13 cellular contexts compared by ENCODE assay signal in genomic region chr6:6798430-6798829, GRCh38.
A peak's percentile ranks its signal among the peaks of the same experiment; 100 is the strongest.
DNase-seq lines count a peak whose midpoint lies in the region; ATAC-seq and TF ChIP-seq lines count a peak whose summit lies in the region.
"Had no signal": no experiment of that assay in that cellular context is flagged by ENCODE, and none has a peak within 500 bp of the region (broad histone marks: within the 10 kb centered on the region; RNA-seq: fewer than 3 reads in every experiment).

No MANE protein-coding gene starts in this region.

- TF ChIP-seq CTCF in CD14-positive monocyte (IDR thresholded peaks at IDR 0.05) = no peak

- peak; percentile 36 for ATAC-seq in GM18861 (IDR thresholded peaks at IDR 0.05; ENCODE audit: unreplicated experiment)
- peak; percentile 29 for ATAC-seq in HG02938 (IDR thresholded peaks at IDR 0.05; ENCODE audit: unreplicated experiment)
- no peak for ATAC-seq in HG03139 (IDR thresholded peaks at IDR 0.05; ENCODE audit: unreplicated experiment)
- no peak for ATAC-seq in right cardiac atrium

- no peaks in the 10 kb centered on the region for H3K27me3 ChIP-seq in right cardiac atrium (ENCODE audit: control insufficient read depth, insufficient read depth)

- peaks cover 89% of the 10 kb centered on the region for H3K4me1 Mint-ChIP-seq in CD14-positive monocyte
- H3K4me1 Mint-ChIP-seq in activated T-helper 1 cell treated with anti-CD3 and anti-CD28 coated beads, Interleukin-12 subunit alpha, Interleukin-12 subunit beta, Interleukin-2, Interleukin-4 antibody, amounts not matched to agents 30 ng/mL and 10 ng/mL and 1 ng/mL, durations not matched to agents 14 hours and 24 hours and 36 hours (ENCODE audit: low read depth) = peaks cover 57% of the 10 kb centered on the region

- peak overlapping the region; percentile 37 to 69 for H3K4me3 Mint-ChIP-seq in CD14-positive monocyte
- peak overlapping the region; percentile 17 for H3K4me3 Mint-ChIP-seq in activated T-helper 1 cell treated with anti-CD3 and anti-CD28 coated beads, Interleukin-12 subunit alpha, Interleukin-12 subunit beta, Interleukin-2, Interleukin-4 antibody, amounts not matched to agents 30 ng/mL and 10 ng/mL and 1 ng/mL, durations not matched to agents 14 hours and 24 hours and 36 hours

- no peaks in the 10 kb centered on the region for H3K4me1 ChIP-seq in right cardiac atrium (ENCODE audit: control insufficient read depth, insufficient read depth, low read length)

- WGBS in right cardiac atrium = 72% methylated on average over 5 of the region's 5 CpGs

- no peak overlapping the region for H3K27ac ChIP-seq in right cardiac atrium (ENCODE audit: low read length)
- H3K27ac ChIP-seq: SK-N-MC had no signal

- H3K27ac Mint-ChIP-seq in CD14-positive monocyte = peak overlapping the region; percentile 43 to 97 (median 93)
- H3K27ac Mint-ChIP-seq in activated T-helper 1 cell treated with anti-CD3 and anti-CD28 coated beads, Interleukin-12 subunit alpha, Interleukin-12 subunit beta, Interleukin-2, Interleukin-4 antibody, amounts not matched to agents 30 ng/mL and 10 ng/mL and 1 ng/mL, durations not matched to agents 14 hours and 24 hours and 36 hours = peak overlapping the region; percentile 64

- no peaks in the 10 kb centered on the region for H3K9me3 ChIP-seq in right cardiac atrium (ENCODE audit: control insufficient read depth, low read length)

- no peak for TF ChIP-seq POLR2A in erythroblast (IDR thresholded peaks at IDR 0.05; ENCODE audit: low read length)

- H3K4me3 ChIP-seq in right cardiac atrium (ENCODE audit: low read length) = no peak overlapping the region
- H3K4me3 ChIP-seq: SK-N-MC had no signal

- DNase-seq in CD14-positive monocyte (ENCODE audit: low spot score) = no peak
- DNase-seq in activated T-helper 1 cell treated with anti-CD3 and anti-CD28 coated beads, Interleukin-12 subunit alpha, Interleukin-12 subunit beta, Interleukin-2, Interleukin-4 antibody, amounts not matched to agents 30 ng/mL and 10 ng/mL and 1 ng/mL, durations not matched to agents 14 hours and 24 hours and 36 hours (ENCODE audit: low spot score) = peak; percentile 22
- DNase-seq in right cardiac atrium = no peak
- DNase-seq in GOT3 (lab: John Stamatoyannopoulos, UW) = no peak
- DNase-seq in erythroblast (lab: John Stamatoyannopoulos, UW) = no peak
- DNase-seq: hypothalamus; Kasumi-1; mammary epithelial cell; stimulated activated CD4-positive, alpha-beta T cell treated with anti-CD3 and anti-CD28 coated beads, Interleukin-2, amount 100 ng/mL, for 48 hours had no signal

- peaks cover 0 to 6% (median 2%) of the 10 kb centered on the region in 3 donors for H3K27me3 Mint-ChIP-seq in CD14-positive monocyte (ENCODE audit: low read depth in 3 of 3)
- H3K27me3 Mint-ChIP-seq in activated T-helper 1 cell treated with anti-CD3 and anti-CD28 coated beads, Interleukin-12 subunit alpha, Interleukin-12 subunit beta, Interleukin-2, Interleukin-4 antibody, amounts not matched to agents 30 ng/mL and 10 ng/mL and 1 ng/mL, durations not matched to agents 14 hours and 24 hours and 36 hours (ENCODE audit: insufficient read depth) = peaks cover 6% of the 10 kb centered on the region

- intact Hi-C loops in CD14-positive monocyte (cut with micrococcal nuclease) (loop anchor here in 1 of 2 donors (10.0 kb wide), 1 partner anchor 256 kb away; no protein-coding TSS in a partner anchor), right cardiac atrium (cut with DNase I) (no loop called here)
- intact Hi-C loops in activated T-helper 1 cell treated with anti-CD3 and anti-CD28 coated beads, Interleukin-12 subunit alpha, Interleukin-12 subunit beta, Interleukin-2, Interleukin-4 antibody, amounts not matched to agents 30 ng/mL and 10 ng/mL and 1 ng/mL, durations not matched to agents 14 hours and 24 hours and 36 hours (cut with micrococcal nuclease) = loop anchor here (1.0 to 10.0 kb wide), 11 partner anchors 13 to 336 kb away; no protein-coding TSS in a partner anchor

- H3K36me3 Mint-ChIP-seq in CD14-positive monocyte = peaks cover 2 to 9% of the 10 kb centered on the region in 2 donors
- H3K36me3 Mint-ChIP-seq in activated T-helper 1 cell treated with anti-CD3 and anti-CD28 coated beads, Interleukin-12 subunit alpha, Interleukin-12 subunit beta, Interleukin-2, Interleukin-4 antibody, amounts not matched to agents 30 ng/mL and 10 ng/mL and 1 ng/mL, durations not matched to agents 14 hours and 24 hours and 36 hours (ENCODE audit: low read depth) = peaks cover 2% of the 10 kb centered on the region

- H3K9me3 Mint-ChIP-seq in CD14-positive monocyte = peaks cover 0 to 3% (median 0%) of the 10 kb centered on the region in 7 donors
- H3K9me3 Mint-ChIP-seq in activated T-helper 1 cell treated with anti-CD3 and anti-CD28 coated beads, Interleukin-12 subunit alpha, Interleukin-12 subunit beta, Interleukin-2, Interleukin-4 antibody, amounts not matched to agents 30 ng/mL and 10 ng/mL and 1 ng/mL, durations not matched to agents 14 hours and 24 hours and 36 hours = no peaks in the 10 kb centered on the region

Comparison
In these comparisons a context has a peak if more than half of its experiments do, and no peak if none do; other contexts are left out.
1. ATAC-seq: peak in GM18861 (single experiment) and HG02938 (single experiment); none in HG03139 (single experiment) and right cardiac atrium (0 of 2).